9 cellular contexts compared by ENCODE assay signal in the genomic region with DNA sequence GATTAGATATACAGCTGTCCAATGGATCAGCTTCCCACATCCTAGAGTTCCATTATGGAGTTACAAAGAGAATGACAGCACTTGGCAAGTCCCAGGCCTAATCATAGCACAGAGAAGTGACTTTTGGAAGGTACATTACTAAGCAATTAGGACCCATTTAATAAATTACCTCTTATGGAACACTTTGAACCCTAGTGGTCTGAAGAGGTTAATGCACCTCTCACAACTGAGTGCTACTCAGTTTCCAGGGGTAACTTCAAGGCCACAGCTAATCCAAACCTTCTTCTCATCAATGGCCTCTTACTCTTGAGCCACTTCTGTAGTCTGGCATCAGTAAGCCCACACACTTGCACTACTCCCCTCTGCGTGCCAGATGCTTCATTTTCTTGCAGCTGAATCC. TPM values are rescaled to one million over a fixed set of nuclear protein-coding genes. Genes with fewer than 3 reads are reported as not detected.
DNase-seq lines count a peak whose midpoint lies in the region; ATAC-seq and TF ChIP-seq lines count a peak whose summit lies in the region.
"Had no signal": no experiment of that assay in that cellular context is flagged by ENCODE, and none has a peak within 500 bp of the region (broad histone marks: within the 10 kb centered on the region; RNA-seq: fewer than 3 reads in every experiment).

No MANE protein-coding gene starts in this region.

- H3K27ac ChIP-seq in right atrium auricular region (no peak overlapping the region), smooth muscle cell (ENCODE audit: low read depth) (no peak overlapping the region)
- H3K27ac ChIP-seq in effector memory CD4-positive, alpha-beta T cell (ENCODE audit: insufficient read depth, low read length, poor library complexity, severe bottlenecking), result no peak overlapping the region

- no peaks in the 10 kb centered on the region for H3K79me2 ChIP-seq in smooth muscle cell (ENCODE audit: low read depth)

- no peaks in the 10 kb centered on the region for H4K20me1 ChIP-seq in smooth muscle cell (ENCODE audit: low read depth)

- 47% methylated on average over 1 of the region's 1 CpG for WGBS in smooth muscle cell (ENCODE audit: low lambda C conversion rate)

- H3K4me2 ChIP-seq in smooth muscle cell, result no peak overlapping the region

- intact Hi-C loops in Right ventricle myocardium inferior (cut with DNase I), result loop anchor here (10.0 kb wide), 1 partner anchor 1080 kb away; no protein-coding TSS in a partner anchor

- no peak overlapping the region for H3K4me3 ChIP-seq in right atrium auricular region
- no peak overlapping the region for H3K4me3 ChIP-seq in WI38 (ENCODE audit: low read depth, low read length)
- H3K4me3 ChIP-seq in smooth muscle cell, result no peak overlapping the region
- H3K4me3 ChIP-seq in effector memory CD4-positive, alpha-beta T cell (ENCODE audit: insufficient read depth, low read depth, low read length, poor library complexity, severe bottlenecking), result no peak overlapping the region

- no peak overlapping the region for H3K9ac ChIP-seq in smooth muscle cell (ENCODE audit: low read depth)

- no peak overlapping the region for H2AFZ ChIP-seq in smooth muscle cell (ENCODE audit: low read depth)

- TF ChIP-seq CTCF in right atrium auricular region (IDR thresholded peaks at IDR 0.05), result no peak
- TF ChIP-seq CTCF in WI38 (IDR thresholded peaks at IDR 0.05; ENCODE audit: low read depth, low read length), result peak; percentile 43; the same call in 1 of the 2 replicates
- TF ChIP-seq CTCF in smooth muscle cell (IDR thresholded peaks at IDR 0.05; ENCODE audit: borderline replicate concordance, insufficient read depth, poor library complexity, severe bottlenecking), result peak; percentile 22

- no peaks in the 10 kb centered on the region for H3K4me1 ChIP-seq in right atrium auricular region
- peaks cover 9% of the 10 kb centered on the region for H3K4me1 ChIP-seq in smooth muscle cell (ENCODE audit: low read depth)
- H3K4me1 ChIP-seq in effector memory CD4-positive, alpha-beta T cell (ENCODE audit: control insufficient read depth, insufficient read depth, low read length, poor library complexity, severe bottlenecking), result no peaks in the 10 kb centered on the region

- H3K36me3 ChIP-seq in right atrium auricular region, result no peaks in the 10 kb centered on the region
- no peaks in the 10 kb centered on the region for H3K36me3 ChIP-seq in smooth muscle cell (ENCODE audit: low read depth)
- no peaks in the 10 kb centered on the region for H3K36me3 ChIP-seq in effector memory CD4-positive, alpha-beta T cell (ENCODE audit: control insufficient read depth, insufficient read depth, low read length)

- ATAC-seq in Right ventricle myocardium inferior, result peak; percentile 21
- peak; percentile 78 for ATAC-seq in HG03460 (IDR thresholded peaks at IDR 0.05; ENCODE audit: unreplicated experiment)

- DNase-seq in Right ventricle myocardium inferior (ENCODE audit: missing footprints), result no peak
- DNase-seq in right atrium auricular region (ENCODE audit: low spot score), result no peak
- DNase-seq in smooth muscle cell (lab: John Stamatoyannopoulos, UW; ENCODE audit: unreplicated experiment), result no peak
- no peak for DNase-seq in hepatic stellate cell (ENCODE audit: low spot score)
- no peak for DNase-seq in AG08396 (ENCODE audit: low spot score)
- DNase-seq in effector memory CD4-positive, alpha-beta T cell, result no peak

- H3K9me3 ChIP-seq in right atrium auricular region (no peaks in the 10 kb centered on the region), smooth muscle cell (replicated peaks; ENCODE audit: low read depth) (no peaks in the 10 kb centered on the region)
- H3K9me3 ChIP-seq in effector memory CD4-positive, alpha-beta T cell (ENCODE audit: control insufficient read depth, low read length), result no peaks in the 10 kb centered on the region

- H3K27me3 ChIP-seq in right atrium auricular region (no peaks in the 10 kb centered on the region), smooth muscle cell (ENCODE audit: low read depth) (no peaks in the 10 kb centered on the region)
- no peaks in the 10 kb centered on the region for H3K27me3 ChIP-seq in effector memory CD4-positive, alpha-beta T cell (replicated peaks; ENCODE audit: control insufficient read depth, insufficient read depth, low read length, poor library complexity, severe bottlenecking)

- H3F3A ChIP-seq in smooth muscle cell (ENCODE audit: low read depth), result no peaks in the 10 kb centered on the region

RNA-seq across cellular contexts. Expression of a gene that starts 34.9 kb away (rescaled TPM):
- total RNA-seq in Right ventricle myocardium inferior (45.4 TPM), right atrium auricular region (10 to 100 TPM; 24.3 to 29.8 TPM), smooth muscle cell (18.8 and 33.4 TPM in 2 replicates)
- 13.0 and 16.7 TPM in 2 replicates for polyA plus RNA-seq in smooth muscle cell
- total RNA-seq: activated CD8-positive, alpha-beta memory T cell treated with anti-CD3 and anti-CD28 coated beads for 36 hours had no signal

Comparison
In these comparisons a context has a peak if more than half of its experiments do, and no peak if none do; other contexts are left out.
1. CTCF ChIP-seq: peak in WI38 (single experiment) and smooth muscle cell (single experiment); none in right atrium auricular region (0 of 2).